Comparison of ENCODE assay signal across 8 cellular contexts in the genomic region with DNA sequence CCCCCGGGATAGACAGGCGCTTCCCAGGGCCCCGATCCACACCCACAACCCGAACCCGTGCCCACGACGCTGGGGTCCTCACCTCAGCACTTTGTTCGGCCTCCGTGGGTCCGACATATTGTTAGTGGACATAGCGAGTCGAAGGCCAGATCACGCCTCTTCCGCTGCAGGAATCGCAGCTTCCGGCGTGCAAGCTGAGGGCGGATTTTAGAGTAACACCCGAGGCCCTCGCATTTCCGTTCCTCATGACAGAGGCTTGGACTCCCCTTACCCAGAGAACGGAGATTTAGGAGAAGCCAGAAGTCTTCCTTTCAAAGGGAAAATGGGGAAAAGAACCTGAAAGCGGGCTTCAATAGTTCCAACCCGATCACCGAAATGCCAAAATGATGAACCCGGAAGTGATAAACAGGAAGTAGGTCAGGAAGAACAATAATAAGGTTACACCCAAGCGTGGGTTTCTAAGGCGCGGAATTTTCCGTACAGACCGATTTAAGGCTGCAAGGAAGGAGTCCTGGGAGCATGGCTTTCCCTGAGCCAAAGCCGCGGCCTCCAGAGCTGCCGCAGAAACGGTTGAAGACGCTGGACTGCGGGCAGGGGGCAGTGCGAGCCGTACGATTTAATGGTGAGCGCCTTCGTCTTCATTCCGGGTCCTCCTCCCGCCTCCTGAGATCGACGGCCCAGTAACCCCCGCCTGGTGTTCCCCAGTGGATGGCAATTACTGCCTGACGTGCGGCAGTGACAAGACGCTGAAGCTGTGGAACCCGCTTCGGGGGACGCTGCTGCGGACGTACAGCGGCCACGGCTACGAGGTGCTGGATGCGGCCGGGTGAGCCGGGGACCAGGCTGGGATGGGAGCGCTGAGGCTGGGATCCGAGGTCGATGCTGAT. TPM values are rescaled to one million over a fixed set of nuclear protein-coding genes. Genes with fewer than 3 reads are reported as not detected.
DNase-seq lines count a peak whose midpoint lies in the region; ATAC-seq and TF ChIP-seq lines count a peak whose summit lies in the region.

No MANE protein-coding gene starts in this region.

- DNase-seq in DMS153 treated with DMSO at 0.1 percent for 48 hours (lab: John Stamatoyannopoulos, UW; ENCODE audit: unreplicated experiment) = peak; percentile 66
- peak; percentile 75 to 76 for DNase-seq in HL-60 (ENCODE audit: low read depth in 1 of 2, low spot score in 1 of 2)
- DNase-seq in NOMO-1 (lab: John Stamatoyannopoulos, UW; ENCODE audit: unreplicated experiment in 2 of 2) = peak; percentile 66 to 69
- DNase-seq in activated CD8-positive, alpha-beta memory T cell treated with anti-CD3 and anti-CD28 coated beads for 48 hours (ENCODE audit: low read depth in 2 of 3, low spot score in 2 of 3) = peak in 2 of 3 experiments; percentile 58 to 60
- DNase-seq in mesenchymal stem cell = peak; percentile 90
- DNase-seq in stimulated activated CD8-positive, alpha-beta memory T cell treated with anti-CD3 and anti-CD28 coated beads, Interleukin-12 subunit alpha, Interleukin-12 subunit beta, amount 100 ng/mL, for 4 hours (ENCODE audit: low read depth) = peak; percentile 60

- ATAC-seq in HG03175 (IDR thresholded peaks at IDR 0.05; ENCODE audit: unreplicated experiment) = no peak

- peaks cover 49% of the 10 kb centered on the region for H3K79me1 ChIP-seq in mesenchymal stem cell (replicated peaks; ENCODE audit: low read length, poor library complexity, severe bottlenecking)

- H3K14ac ChIP-seq in mesenchymal stem cell (ENCODE audit: low read length in 2 of 2) = peak overlapping the region in 1 of 2 experiments; percentile 90

- peak overlapping the region; percentile 77 for H4K8ac ChIP-seq in mesenchymal stem cell (ENCODE audit: low read length)

- H3K4ac ChIP-seq in mesenchymal stem cell (ENCODE audit: low read depth in 1 of 2, low read length in 2 of 2) = peak overlapping the region; percentile 70 to 88

- no peak overlapping the region for H2AK5ac ChIP-seq in mesenchymal stem cell (ENCODE audit: low read length, severe bottlenecking)

- peak overlapping the region; percentile 51 for H2BK120ac ChIP-seq in mesenchymal stem cell (ENCODE audit: low read depth, low read length)

- no peak for TF ChIP-seq CTCF in HL-60 (IDR thresholded peaks at IDR 0.05; ENCODE audit: insufficient read depth, low read length)

- H3K9me3 ChIP-seq in endocrine pancreas (ENCODE audit: control insufficient read depth, low read length) = no peaks in the 10 kb centered on the region
- no peaks in the 10 kb centered on the region for H3K9me3 ChIP-seq in mesenchymal stem cell (ENCODE audit: control insufficient read depth, low read length)

- peak overlapping the region in 1 of 2 experiments; percentile 19 for H2BK12ac ChIP-seq in mesenchymal stem cell (ENCODE audit: low read length in 2 of 2)

- H2AFZ ChIP-seq in mesenchymal stem cell (ENCODE audit: low read depth, low read length) = peak overlapping the region; percentile 79

- under 1% methylated on average over 55 of the region's 64 CpGs for WGBS in mesenchymal stem cell

- H3K27me3 ChIP-seq in HL-60 (ENCODE audit: insufficient read depth, poor library complexity, severe bottlenecking) (no peaks in the 10 kb centered on the region), endocrine pancreas (ENCODE audit: control insufficient read depth, insufficient read depth, low read length) (no peaks in the 10 kb centered on the region), mesenchymal stem cell (ENCODE audit: control insufficient read depth in 1 of 2, insufficient read depth in 1 of 2, low read length in 2 of 2) (no peaks in the 10 kb centered on the region)

- H3K9ac ChIP-seq in endocrine pancreas (ENCODE audit: control insufficient read depth, insufficient read depth, low read length) = peak overlapping the region; percentile 82
- H3K9ac ChIP-seq in mesenchymal stem cell (ENCODE audit: low read length) = peak overlapping the region; percentile 99

- H3K4me2 ChIP-seq in mesenchymal stem cell (ENCODE audit: low read length, poor library complexity, severe bottlenecking) = peak overlapping the region; percentile 95

- peak overlapping the region; percentile 57 for H4K91ac ChIP-seq in mesenchymal stem cell (ENCODE audit: low read length)

- peak overlapping the region; percentile 12 for H2BK15ac ChIP-seq in mesenchymal stem cell (ENCODE audit: low read depth, poor library complexity, severe bottlenecking)

- peak overlapping the region; percentile 99 for H3K27ac ChIP-seq in HL-60 (replicated peaks)
- peak overlapping the region; percentile 97 for H3K27ac ChIP-seq in mesenchymal stem cell (ENCODE audit: low read length, poor library complexity, severe bottlenecking)

- peak overlapping the region; percentile 66 for H2BK5ac ChIP-seq in mesenchymal stem cell (ENCODE audit: low read depth, low read length, poor library complexity, severe bottlenecking)

- H3K4me3 ChIP-seq in HL-60 (replicated peaks; ENCODE audit: insufficient read depth, low read length) (peak overlapping the region; percentile 86), endocrine pancreas (ENCODE audit: control insufficient read depth, insufficient read depth, low read length) (peak overlapping the region; percentile 80), mesenchymal stem cell (ENCODE audit: insufficient read depth in 1 of 2, low read depth in 1 of 2, low read length in 2 of 2) (peak overlapping the region; percentile 82 to 97)

- H3K23ac ChIP-seq in mesenchymal stem cell (ENCODE audit: low read length in 2 of 2) = peak overlapping the region in 1 of 2 experiments; percentile 89

- H3K4me1 ChIP-seq in endocrine pancreas (ENCODE audit: control insufficient read depth, insufficient read depth, low read length) (no peaks in the 10 kb centered on the region), mesenchymal stem cell (ENCODE audit: control insufficient read depth, insufficient read depth, low read depth, low read length) (peaks cover 32% of the 10 kb centered on the region)

- H3K18ac ChIP-seq in mesenchymal stem cell (ENCODE audit: low read depth in 1 of 2, low read length in 2 of 2) = peak overlapping the region; percentile 72 to 75

- H3K36me3 ChIP-seq in endocrine pancreas (ENCODE audit: control insufficient read depth, insufficient read depth, low read length) = peaks cover 8% of the 10 kb centered on the region
- peaks cover 47 to 49% of the 10 kb centered on the region in 2 experiments for H3K36me3 ChIP-seq in mesenchymal stem cell (ENCODE audit: control insufficient read depth in 1 of 2, insufficient read depth in 2 of 2, low read depth in 1 of 2, low read length in 2 of 2)

RNA-seq across cellular contexts. Expression of a gene that starts 2.9 kb away (rescaled TPM):
- 5.0 TPM for polyA plus RNA-seq in mesenchymal stem cell (2013, experiment 1 of 2)
- 4.7 TPM for polyA plus RNA-seq in mesenchymal stem cell (2013, experiment 2 of 2)

RNA-seq across cellular contexts. Expression of a gene that starts 3.0 kb away (rescaled TPM):
- polyA plus RNA-seq in mesenchymal stem cell (2013, experiment 1 of 2) = 70.4 TPM
- polyA plus RNA-seq in mesenchymal stem cell (2013, experiment 2 of 2) = 70.1 TPM

RNA-seq across cellular contexts. Expression of a gene that starts 12.2 kb away (rescaled TPM):
- polyA plus RNA-seq in mesenchymal stem cell (2013, experiment 1 of 2) = 39.7 TPM
- polyA plus RNA-seq in mesenchymal stem cell (2013, experiment 2 of 2) = 39.4 TPM

RNA-seq across cellular contexts. Expression of a gene that starts 18.3 kb away (rescaled TPM):
- polyA plus RNA-seq in mesenchymal stem cell (2013, experiment 1 of 2) = not detected
- polyA plus RNA-seq in mesenchymal stem cell (2013, experiment 2 of 2) = not detected

RNA-seq across cellular contexts. Expression of a gene that starts 26.9 kb away (rescaled TPM):
- 5.2 TPM for polyA plus RNA-seq in mesenchymal stem cell (2013, experiment 1 of 2)
- 5.2 TPM for polyA plus RNA-seq in mesenchymal stem cell (2013, experiment 2 of 2)
